ENCODE assay signal across 1 cellular context in genomic region chr12:131836193-131836592, GRCh38.
TF ChIP-seq lines count a peak whose summit lies in the region.

No MANE protein-coding gene starts in this region.

TF ChIP-seq in endothelial cell of umbilical vein, 7 proteins besides CTCF, POLR2A, EP300 and RAD21:
- TF ChIP-seq POLR2AphosphoS5 (IDR thresholded peaks at IDR 0.05; ENCODE audit: insufficient read depth, low read depth, low read length): no peak
- TF ChIP-seq JUN (IDR thresholded peaks at IDR 0.05; ENCODE audit: borderline replicate concordance, insufficient read depth, insufficient read length, low read depth): no peak
- no peak for TF ChIP-seq EZH2 (IDR thresholded peaks at IDR 0.05; ENCODE audit: borderline replicate concordance, low read depth, low read length, severe bottlenecking)
- TF ChIP-seq FOS (IDR thresholded peaks at IDR 0.05; ENCODE audit: borderline replicate concordance, insufficient read depth, low read length): no peak
- TF ChIP-seq GATA2 (IDR thresholded peaks at IDR 0.05; ENCODE audit: insufficient read depth, insufficient read length, low read depth, low read length): no peak
- no peak for TF ChIP-seq MAX (IDR thresholded peaks at IDR 0.05; ENCODE audit: insufficient read depth, insufficient read length)
- no peak for TF ChIP-seq MYC (IDR thresholded peaks at IDR 0.05; ENCODE audit: low read depth, low read length)
